ENCODE assay signal across 25 cellular contexts in genomic region chr5:34849253-34849652, GRCh38. TPM values are rescaled to one million over a fixed set of nuclear protein-coding genes. Genes with fewer than 3 reads are reported as not detected.
"Had no signal": no experiment of that assay in that cellular context is flagged by ENCODE, and none has a peak within 500 bp of the region (broad histone marks: within the 10 kb centered on the region; RNA-seq: fewer than 3 reads in every experiment).

No MANE protein-coding gene starts in this region.

- H3K79me2 ChIP-seq: hepatocyte had no signal

- H2AFZ ChIP-seq: hepatocyte had no signal

- H3K4me2 ChIP-seq: hepatocyte had no signal

- FAIRE-seq: endometrium, kidney, pancreas, small intestine had no signal

- ATAC-seq: effector memory CD8-positive, alpha-beta T cell; gastrocnemius medialis; left lobe of liver; mucosa of descending colon; natural killer cell treated with Interleukin-12 subunit alpha and Interleukin-12 subunit beta and Interleukin-15 and Interleukin-18, amount 100 ng/mL, for 72 hours; pancreas; right lobe of liver; stimulated activated naive CD8-positive, alpha-beta T cell treated with anti-CD3 and anti-CD28 coated beads, Interleukin-15, amount 100 ng/mL, for 72 hours had no signal

- H3K9me3 ChIP-seq: gastrocnemius medialis, mucosa of descending colon, neutrophil, pancreas, right lobe of liver, suprapubic skin, vagina had no signal

- H3K4me1 ChIP-seq: gastrocnemius medialis, pancreas, right lobe of liver, suprapubic skin, vagina had no signal

- H3K4me3 ChIP-seq: gastrocnemius medialis, hepatocyte, lung, mucosa of descending colon, pancreas, right lobe of liver, suprapubic skin, vagina had no signal

- H3K27ac ChIP-seq: gastrocnemius medialis, hepatocyte, neutrophil, pancreas, right lobe of liver, suprapubic skin, vagina had no signal

- H3K36me3 ChIP-seq: gastrocnemius medialis, neutrophil, pancreas, right lobe of liver, suprapubic skin, vagina had no signal

- DNase-seq: cortex of kidney; effector memory CD8-positive, alpha-beta T cell; foreskin fibroblast; gastrocnemius medialis; head of caudate nucleus; kidney; mucosa of descending colon; naive B cell; pancreas; right lobe of liver; stimulated activated CD4-positive, alpha-beta T cell treated with anti-CD3 and anti-CD28 coated beads, Interleukin-15, amount 100 ng/mL, for 24 hours; stimulated activated CD4-positive, alpha-beta T cell treated with anti-CD3 and anti-CD28 coated beads, Interleukin-4, amount 100 ng/mL, for 1 hour; stimulated activated CD8-positive, alpha-beta memory T cell treated with anti-CD3 and anti-CD28 coated beads, Interleukin-4, amount 100 ng/mL, for 48 hours; stimulated activated naive CD4-positive, alpha-beta T cell; stimulated activated naive CD8-positive, alpha-beta T cell treated with anti-CD3 and anti-CD28 coated beads, Interleukin-15, amount 100 ng/mL, for 72 hours had no signal

- H3K27me3 ChIP-seq: gastrocnemius medialis, hepatocyte, neutrophil, pancreas, right lobe of liver, suprapubic skin, vagina had no signal

RNA-seq across cellular contexts. Expression of gene TTC23L, which starts 10.3 kb away (rescaled TPM):
- total RNA-seq: gastrocnemius medialis; left lobe of liver; natural killer cell treated with Interleukin-12 subunit alpha and Interleukin-12 subunit beta and Interleukin-15 and Interleukin-18, amount 100 ng/mL, for 72 hours; omental fat pad had no signal
- polyA plus RNA-seq: hepatocyte had no signal
